Comparison of ENCODE assay signal across 1 cellular context in genomic region chr4:110576696-110577095, GRCh38. TPM values are rescaled to one million over a fixed set of nuclear protein-coding genes. Genes with fewer than 3 reads are reported as not detected.
"Had no signal": no experiment of that assay in that cellular context is flagged by ENCODE, and none has a peak within 500 bp of the region (broad histone marks: within the 10 kb centered on the region; RNA-seq: fewer than 3 reads in every experiment).

No MANE protein-coding gene starts in this region.

RNA-seq across cellular contexts. Expression of gene PITX2, which starts 46.2 kb away (rescaled TPM):
- polyA plus RNA-seq: SK-N-SH had no signal
